In genomic region chr10:57961487-57961886, GRCh38 we compare ENCODE assay signal across 8 cellular contexts.
"Had no signal": no experiment of that assay in that cellular context is flagged by ENCODE, and none has a peak within 500 bp of the region (broad histone marks: within the 10 kb centered on the region; RNA-seq: fewer than 3 reads in every experiment).

No MANE protein-coding gene starts in this region.

- H3K27ac ChIP-seq: HL-60, KMS-11 had no signal

- FAIRE-seq: HepG2 had no signal

- ATAC-seq: HepG2 had no signal

- H3K4me2 ChIP-seq: KMS-11 had no signal

- H3K9ac ChIP-seq: KMS-11 had no signal

- DNase-seq: GOT3, H9, HCEC 1CT, Karpas-422, KBM-7 had no signal
